ENCODE assay signal across 8 cellular contexts in the genomic region with DNA sequence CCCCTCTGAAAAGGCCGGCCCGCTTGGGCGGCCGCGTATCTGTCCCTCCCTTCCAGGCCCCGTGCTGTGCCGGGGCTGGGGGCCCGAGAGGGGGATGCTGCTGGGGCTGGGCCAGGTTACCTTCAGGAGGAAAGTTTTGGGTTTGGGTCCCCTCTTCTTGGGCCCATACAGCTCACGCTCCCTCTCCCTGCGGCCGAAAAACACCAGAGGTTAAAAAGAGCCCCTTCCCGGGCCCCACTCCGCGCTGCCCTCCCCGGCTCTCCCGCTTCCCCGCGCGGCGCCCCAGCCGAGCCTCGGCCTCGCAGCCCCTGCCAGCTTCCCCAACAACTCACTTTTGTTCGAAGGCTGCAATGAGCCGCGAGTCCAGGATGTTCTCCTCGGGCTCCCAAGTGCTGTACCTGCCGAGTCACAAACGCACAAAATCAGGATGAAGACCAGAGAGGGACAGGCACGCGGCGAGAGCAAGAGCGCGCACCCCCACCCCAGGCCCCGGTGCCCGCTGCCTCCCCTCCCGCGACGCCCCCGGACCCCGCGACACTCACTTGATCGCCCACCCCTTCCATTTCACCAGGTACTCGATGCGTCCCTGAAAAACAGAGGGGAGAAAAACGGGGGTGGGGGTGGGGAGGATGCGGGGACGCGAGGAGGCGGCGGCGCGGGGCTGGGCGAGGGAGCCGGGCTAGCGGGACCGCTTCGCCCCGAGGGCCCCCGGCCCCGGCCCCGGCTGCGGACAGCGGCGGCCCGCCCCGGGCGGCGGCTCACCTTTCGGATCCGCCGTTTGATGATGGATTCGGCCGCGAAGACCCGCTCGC. TPM values are rescaled to one million over a fixed set of nuclear protein-coding genes. Genes with fewer than 3 reads are reported as not detected.
DNase-seq lines count a peak whose midpoint lies in the region; ATAC-seq and TF ChIP-seq lines count a peak whose summit lies in the region.

No MANE protein-coding gene starts in this region.

- peaks cover 31% of the 10 kb centered on the region for H3K36me3 ChIP-seq in BE2C
- peaks cover 17% of the 10 kb centered on the region for H3K36me3 ChIP-seq in iPS-15b (ENCODE audit: control insufficient read depth, insufficient read depth, low read length)
- peaks cover 25% of the 10 kb centered on the region for H3K36me3 ChIP-seq in skeletal muscle satellite cell (ENCODE audit: insufficient read depth, low read length)

- H3K4me2 ChIP-seq in skeletal muscle satellite cell (ENCODE audit: low read length) = peak overlapping the region; percentile 99

- H3K4me1 ChIP-seq in BE2C (peaks cover 26% of the 10 kb centered on the region), iPS-15b (ENCODE audit: control insufficient read depth, insufficient read depth, low read length) (peaks cover 3% of the 10 kb centered on the region), skeletal muscle satellite cell (ENCODE audit: control insufficient read depth, insufficient read depth, low read length) (peaks cover 8% of the 10 kb centered on the region)

- no peaks in the 10 kb centered on the region for H3K9me3 ChIP-seq in BE2C
- H3K9me3 ChIP-seq in iPS-15b (ENCODE audit: control insufficient read depth, insufficient read depth, low read length) = no peaks in the 10 kb centered on the region
- H3K9me3 ChIP-seq in skeletal muscle satellite cell (replicated peaks; ENCODE audit: low read length) = no peaks in the 10 kb centered on the region

- TF ChIP-seq CTCF in BE2C (IDR thresholded peaks at IDR 0.05; ENCODE audit: low read depth, low read length) = no peak
- TF ChIP-seq CTCF in astrocyte of the cerebellum (IDR thresholded peaks at IDR 0.05; ENCODE audit: low read depth, low read length, missing control alignments) = no peak

- H3K27me3 ChIP-seq in BE2C (no peaks in the 10 kb centered on the region), iPS-15b (ENCODE audit: control insufficient read depth, insufficient read depth, low read length) (peaks cover 13% of the 10 kb centered on the region), skeletal muscle satellite cell (ENCODE audit: control insufficient read depth, insufficient read depth, low read length) (peaks cover 26% of the 10 kb centered on the region)

- H3K9ac ChIP-seq in iPS-15b (ENCODE audit: low read depth, low read length) (no peak overlapping the region), skeletal muscle satellite cell (ENCODE audit: low read depth, low read length) (peak overlapping the region; percentile 84)

- H3K4me3 ChIP-seq in BE2C (ENCODE audit: low read depth, low read length) (peak overlapping the region; percentile 90), astrocyte of the cerebellum (ENCODE audit: low read depth, low read length) (peak overlapping the region; percentile 73), iPS-15b (ENCODE audit: low read depth, low read length) (peak overlapping the region; percentile 66), skeletal muscle satellite cell (ENCODE audit: low read length) (peak overlapping the region; percentile 94)

- in situ Hi-C loops in astrocyte of the cerebellum (cut with HindIII; ENCODE audit: low sequenced_read_pairs) = no loop called here

- ATAC-seq in GM21381 (IDR thresholded peaks at IDR 0.05; ENCODE audit: unreplicated experiment) = peak; percentile 9
- ATAC-seq in GM21367 (IDR thresholded peaks at IDR 0.05; ENCODE audit: unreplicated experiment) = no peak

- DNase-seq in BE2C (no peak), NCI-H69 (lab: John Stamatoyannopoulos, UW) (peak; percentile 65), astrocyte of the cerebellum (ENCODE audit: low read depth) (no peak), NCI-H2081 (lab: John Stamatoyannopoulos, UW) (no peak)

RNA-seq across cellular contexts. Expression of a gene that starts 0.5 kb away (rescaled TPM):
- 69.0 TPM for polyA plus RNA-seq in BE2C (2012; ENCODE audit: insufficient read depth, insufficient read length, low read depth)
- total RNA-seq in skeletal muscle satellite cell (2012; rRNA removed) = 45.2 and 49.4 TPM in 2 replicates

RNA-seq across cellular contexts. Expression of a gene that starts 27.7 kb away (rescaled TPM):
- 3.0 TPM for polyA plus RNA-seq in BE2C (2012; ENCODE audit: insufficient read depth, insufficient read length, low read depth)
- under 0.01 and 0.22 TPM in 2 replicates for total RNA-seq in skeletal muscle satellite cell (2012; rRNA removed)
